In genomic region chr2:200738590-200738989, GRCh38 we compare ENCODE assay signal across 36 cellular contexts.
"Had no signal": no experiment of that assay in that cellular context is flagged by ENCODE, and none has a peak within 500 bp of the region (broad histone marks: within the 10 kb centered on the region; RNA-seq: fewer than 3 reads in every experiment).

No MANE protein-coding gene starts in this region.

- H3K4me3 ChIP-seq: adrenal gland, breast epithelium, cardiac muscle cell, colonic mucosa, esophagus squamous epithelium, heart left ventricle had no signal

- DNase-seq: activated CD4-positive, alpha-beta memory T cell treated with anti-CD3 and anti-CD28 coated beads for 36 hours; activated CD4-positive, alpha-beta T cell treated with anti-CD3 and anti-CD28 coated beads for 36 hours; activated CD4-positive, alpha-beta T cell treated with anti-CD3 and anti-CD28 coated beads, Interleukin-2, amount 10 ng/mL, durations not matched to agents 24 days and 14 days; activated CD4-positive, CD25-positive, alpha-beta regulatory T cell; activated CD4-positive, CD25-positive, alpha-beta regulatory T cell treated with anti-CD3 and anti-CD28 coated beads, Interleukin-2, amount 50 U/mL, for 72 hours; activated CD8-positive, alpha-beta memory T cell treated with anti-CD3 and anti-CD28 coated beads, Interleukin-2, amount 10 ng/mL, durations not matched to agents 7 days and 5 days; activated CD8-positive, alpha-beta memory T cell treated with anti-CD3 and anti-CD28 coated beads, Interleukin-2, amount 50 U/mL, for 4 hours; activated CD8-positive, alpha-beta T cell treated with anti-CD3 and anti-CD28 coated beads, Interleukin-2, amount 10 ng/mL, durations not matched to agents 7 days and 5 days; activated effector memory CD4-positive, alpha-beta T cell treated with anti-CD3 and anti-CD28 coated beads, Interleukin-2, amount 50 U/mL, for 16 hours; activated naive CD4-positive, alpha-beta T cell treated with anti-CD3 and anti-CD28 coated beads for 36 hours; activated naive CD8-positive, alpha-beta T cell treated with anti-CD3 and anti-CD28 coated beads for 36 hours; activated naive CD8-positive, alpha-beta T cell treated with anti-CD3 and anti-CD28 coated beads, Interleukin-2, amount 50 U/mL, for 24 hours; activated T-cell treated with anti-CD3 and anti-CD28 coated beads, Interleukin-2, amount 50 U/mL, for 1 hour; activated T-cell treated with anti-CD3 and anti-CD28 coated beads, Interleukin-2, amount 50 U/mL, for 48 hours; adrenal gland; aorta; central memory CD4-positive, alpha-beta T cell; cerebellar nuclear complex; colonic mucosa; effector CD8-positive, alpha-beta T cell; esophagus squamous epithelium; foreskin fibroblast; glutamatergic neuron; heart left ventricle; T-helper 1 cell; T-helper 17 cell; T1000; WERI-Rb-1 had no signal

- H3K27me3 ChIP-seq: adrenal gland, breast epithelium, cardiac muscle cell, colonic mucosa, esophagus squamous epithelium, heart left ventricle had no signal

- H3K4me3 Mint-ChIP-seq: activated CD4-positive, alpha-beta memory T cell treated with anti-CD3 and anti-CD28 coated beads for 36 hours; activated CD4-positive, alpha-beta T cell treated with anti-CD3 and anti-CD28 coated beads for 36 hours; activated CD4-positive, alpha-beta T cell treated with anti-CD3 and anti-CD28 coated beads, Interleukin-2, amount 10 ng/mL, durations not matched to agents 24 days and 14 days; activated CD8-positive, alpha-beta memory T cell treated with anti-CD3 and anti-CD28 coated beads, Interleukin-2, amount 10 ng/mL, durations not matched to agents 7 days and 5 days; activated CD8-positive, alpha-beta T cell treated with anti-CD3 and anti-CD28 coated beads, Interleukin-2, amount 10 ng/mL, durations not matched to agents 7 days and 5 days; activated naive CD4-positive, alpha-beta T cell treated with anti-CD3 and anti-CD28 coated beads for 36 hours; activated naive CD4-positive, alpha-beta T cell treated with anti-CD3 and anti-CD28 coated beads, Interleukin-2, amount 50 U/mL, for 24 hours; activated naive CD8-positive, alpha-beta T cell treated with anti-CD3 and anti-CD28 coated beads for 36 hours; activated naive CD8-positive, alpha-beta T cell treated with anti-CD3 and anti-CD28 coated beads, Interleukin-2, amount 50 U/mL, for 24 hours; activated T-helper 1 cell treated with anti-CD3 and anti-CD28 coated beads, Interleukin-12 subunit alpha, Interleukin-12 subunit beta, Interleukin-2, Interleukin-4 antibody, amounts not matched to agents 30 ng/mL and 10 ng/mL and 1 ng/mL, durations not matched to agents 14 hours and 24 hours and 36 hours; brain; T-helper 17 cell; T-helper 2 cell treated with Interferon-gamma antibody and Interleukin-4, amounts not matched to agents 5 μg/mL and 100 μg/mL, for 36 hours had no signal

- ATAC-seq: activated CD4-positive, alpha-beta T cell treated with anti-CD3 and anti-CD28 coated beads for 36 hours; activated CD8-positive, alpha-beta memory T cell treated with anti-CD3 and anti-CD28 coated beads, Interleukin-2, amount 10 ng/mL, durations not matched to agents 7 days and 5 days; activated CD8-positive, alpha-beta T cell treated with anti-CD3 and anti-CD28 coated beads, Interleukin-2, amount 10 ng/mL, durations not matched to agents 7 days and 5 days; activated naive CD8-positive, alpha-beta T cell treated with anti-CD3 and anti-CD28 coated beads, Interleukin-2, amount 50 U/mL, for 24 hours; heart left ventricle; T-helper 17 cell had no signal

- H3K36me3 ChIP-seq: adrenal gland, breast epithelium, cardiac muscle cell, colonic mucosa, esophagus squamous epithelium, heart left ventricle, WERI-Rb-1 had no signal

- H3K27ac ChIP-seq: adrenal gland, breast epithelium, cardiac muscle cell, colonic mucosa, epithelial cell of prostate, esophagus squamous epithelium, heart left ventricle, WERI-Rb-1 had no signal

- H3K9me3 Mint-ChIP-seq: activated CD4-positive, alpha-beta memory T cell treated with anti-CD3 and anti-CD28 coated beads for 36 hours; activated CD4-positive, alpha-beta T cell treated with anti-CD3 and anti-CD28 coated beads, Interleukin-2, amount 10 ng/mL, durations not matched to agents 24 days and 14 days; activated naive CD4-positive, alpha-beta T cell treated with anti-CD3 and anti-CD28 coated beads for 36 hours; activated naive CD4-positive, alpha-beta T cell treated with anti-CD3 and anti-CD28 coated beads, Interleukin-2, amount 50 U/mL, for 24 hours; activated naive CD8-positive, alpha-beta T cell treated with anti-CD3 and anti-CD28 coated beads for 36 hours; activated naive CD8-positive, alpha-beta T cell treated with anti-CD3 and anti-CD28 coated beads, Interleukin-2, amount 50 U/mL, for 24 hours; activated T-helper 1 cell treated with anti-CD3 and anti-CD28 coated beads, Interleukin-12 subunit alpha, Interleukin-12 subunit beta, Interleukin-2, Interleukin-4 antibody, amounts not matched to agents 30 ng/mL and 10 ng/mL and 1 ng/mL, durations not matched to agents 14 hours and 24 hours and 36 hours; activated T-helper 2 cell treated with anti-CD3 and anti-CD28 coated beads, Interferon-gamma antibody, Interleukin-2, Interleukin-4, amounts not matched to agents 10 μg/mL and 5 μg/mL and 100 μg/mL, durations not matched to agents 14 hours and 24 hours and 36 hours; brain; T-helper 2 cell treated with Interferon-gamma antibody and Interleukin-4, amounts not matched to agents 5 μg/mL and 100 μg/mL, for 36 hours had no signal

- H3K9me3 ChIP-seq: adrenal gland, breast epithelium, colonic mucosa, esophagus squamous epithelium, heart left ventricle had no signal

- H3K36me3 Mint-ChIP-seq: activated CD4-positive, alpha-beta memory T cell treated with anti-CD3 and anti-CD28 coated beads for 36 hours; activated CD8-positive, alpha-beta memory T cell treated with anti-CD3 and anti-CD28 coated beads, Interleukin-2, amount 10 ng/mL, durations not matched to agents 7 days and 5 days; activated naive CD4-positive, alpha-beta T cell treated with anti-CD3 and anti-CD28 coated beads, Interleukin-2, amount 50 U/mL, for 24 hours; activated naive CD8-positive, alpha-beta T cell treated with anti-CD3 and anti-CD28 coated beads for 36 hours; brain had no signal

- H3K27ac Mint-ChIP-seq: activated CD4-positive, alpha-beta memory T cell treated with anti-CD3 and anti-CD28 coated beads for 36 hours; activated CD4-positive, alpha-beta T cell treated with anti-CD3 and anti-CD28 coated beads for 36 hours; activated CD4-positive, alpha-beta T cell treated with anti-CD3 and anti-CD28 coated beads, Interleukin-2, amount 10 ng/mL, durations not matched to agents 24 days and 14 days; activated CD8-positive, alpha-beta memory T cell treated with anti-CD3 and anti-CD28 coated beads, Interleukin-2, amount 10 ng/mL, durations not matched to agents 7 days and 5 days; activated CD8-positive, alpha-beta T cell treated with anti-CD3 and anti-CD28 coated beads, Interleukin-2, amount 10 ng/mL, durations not matched to agents 7 days and 5 days; activated naive CD4-positive, alpha-beta T cell treated with anti-CD3 and anti-CD28 coated beads for 36 hours; activated naive CD4-positive, alpha-beta T cell treated with anti-CD3 and anti-CD28 coated beads, Interleukin-2, amount 50 U/mL, for 24 hours; activated naive CD8-positive, alpha-beta T cell treated with anti-CD3 and anti-CD28 coated beads for 36 hours; activated naive CD8-positive, alpha-beta T cell treated with anti-CD3 and anti-CD28 coated beads, Interleukin-2, amount 50 U/mL, for 24 hours; activated T-helper 1 cell treated with anti-CD3 and anti-CD28 coated beads, Interleukin-12 subunit alpha, Interleukin-12 subunit beta, Interleukin-2, Interleukin-4 antibody, amounts not matched to agents 30 ng/mL and 10 ng/mL and 1 ng/mL, durations not matched to agents 14 hours and 24 hours and 36 hours; activated T-helper 2 cell treated with anti-CD3 and anti-CD28 coated beads, Interferon-gamma antibody, Interleukin-2, Interleukin-4, amounts not matched to agents 10 μg/mL and 5 μg/mL and 100 μg/mL, durations not matched to agents 14 hours and 24 hours and 36 hours; brain; T-helper 17 cell; T-helper 2 cell treated with Interferon-gamma antibody and Interleukin-4, amounts not matched to agents 5 μg/mL and 100 μg/mL, for 36 hours had no signal

- H3K27me3 Mint-ChIP-seq: activated naive CD4-positive, alpha-beta T cell treated with anti-CD3 and anti-CD28 coated beads, Interleukin-2, amount 50 U/mL, for 24 hours; activated naive CD8-positive, alpha-beta T cell treated with anti-CD3 and anti-CD28 coated beads for 36 hours; activated naive CD8-positive, alpha-beta T cell treated with anti-CD3 and anti-CD28 coated beads, Interleukin-2, amount 50 U/mL, for 24 hours had no signal

- H3K4me1 ChIP-seq: colonic mucosa had no signal

- H3K4me1 Mint-ChIP-seq: activated naive CD4-positive, alpha-beta T cell treated with anti-CD3 and anti-CD28 coated beads, Interleukin-2, amount 50 U/mL, for 24 hours; brain; T-helper 17 cell had no signal
